ENCODE assay signal across 22 cellular contexts in the genomic region with DNA sequence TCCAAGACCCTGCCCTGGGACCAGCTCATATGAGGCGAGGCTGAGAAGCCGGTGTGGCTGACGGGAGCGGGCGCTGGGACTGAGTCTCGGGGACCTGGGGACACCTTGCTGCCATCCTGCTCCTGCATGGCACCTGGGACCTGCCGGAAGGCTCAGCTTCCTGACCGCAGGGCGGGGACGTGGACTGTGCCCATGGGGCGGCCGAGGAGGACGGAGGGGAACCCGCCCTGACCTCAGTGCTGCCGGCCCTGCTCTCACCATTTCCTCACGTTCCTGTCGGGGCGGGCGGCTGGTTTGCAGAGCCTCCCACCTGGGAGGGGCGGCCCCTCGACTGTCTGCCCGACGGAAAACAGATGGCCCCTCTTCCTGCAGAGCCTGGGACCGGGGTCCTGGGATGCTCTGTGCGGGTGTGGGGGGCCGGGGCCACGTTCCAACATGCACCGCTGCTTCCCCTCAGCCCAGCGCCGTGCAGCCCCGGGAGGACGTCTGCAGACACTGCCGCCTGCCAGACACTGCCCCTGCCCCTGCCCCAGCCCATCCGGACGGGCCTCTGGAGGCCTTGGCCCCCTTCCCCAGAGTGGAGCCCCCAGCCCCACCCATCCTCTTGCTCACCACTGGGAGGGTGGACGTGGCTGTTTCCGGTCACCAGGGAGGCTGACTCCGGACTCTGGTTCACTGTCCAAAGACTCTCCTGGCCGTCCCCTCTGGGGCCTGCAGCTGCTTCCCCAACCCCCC. TPM values are rescaled to one million over a fixed set of nuclear protein-coding genes. Genes with fewer than 3 reads are reported as not detected.
A peak's percentile ranks its signal among the peaks of the same experiment; 100 is the strongest.
DNase-seq lines count a peak whose midpoint lies in the region; ATAC-seq and TF ChIP-seq lines count a peak whose summit lies in the region.
"Had no signal": no experiment of that assay in that cellular context is flagged by ENCODE, and none has a peak within 500 bp of the region (broad histone marks: within the 10 kb centered on the region; RNA-seq: fewer than 3 reads in every experiment).

No MANE protein-coding gene starts in this region.

- DNase-seq in SK-N-SH (no peak), NT2/D1 (ENCODE audit: low read depth, low spot score) (no peak), dorsolateral prefrontal cortex (no peak), testis (no peak), NCI-H1694 (lab: John Stamatoyannopoulos, UW) (no peak)
- no peak for DNase-seq in stimulated activated effector memory CD8-positive, alpha-beta T cell treated with anti-CD3 and anti-CD28 coated beads, Interleukin-12 subunit alpha, Interleukin-12 subunit beta, amount 100 ng/mL, for 72 hours (ENCODE audit: low spot score in 2 of 2)
- DNase-seq: AML-193, COR-L47, DMS 273 treated with DMSO at 0.1 percent for 48 hours, DND-41, H7, Kasumi-1, MG63, NCI-H1048, NCI-H1436, NCI-H2081, Peyer's patch had no signal

- CTCF ChIA-PET in SK-N-SH (lab: Yijun Ruan, JAX): no interaction called here

- no peak overlapping the region for H3K9ac ChIP-seq in SK-N-SH
- H3K9ac ChIP-seq in NT2/D1 (ENCODE audit: insufficient read length, low read depth): peak overlapping the region; percentile 17

- H3K4me3 ChIP-seq in SK-N-SH (ENCODE audit: low read depth in 2 of 2, low read length in 1 of 2): no peak overlapping the region
- no peak overlapping the region for H3K4me3 ChIP-seq in NT2/D1 (ENCODE audit: insufficient read length, low read depth)
- no peak overlapping the region for H3K4me3 ChIP-seq in dorsolateral prefrontal cortex
- H3K4me3 ChIP-seq in testis: no peak overlapping the region
- H3K4me3 ChIP-seq: MG63, Peyer's patch had no signal

- TF ChIP-seq EP300 in SK-N-SH (IDR thresholded peaks at IDR 0.05; ENCODE audit: borderline replicate concordance in 1 of 2, low read depth in 1 of 2, low read length in 1 of 2): no peak

- H3F3A ChIP-seq in SK-N-SH (replicated peaks; ENCODE audit: insufficient read depth): no peaks in the 10 kb centered on the region

- H3K27ac Mint-ChIP-seq in stimulated activated effector memory CD8-positive, alpha-beta T cell treated with anti-CD3 and anti-CD28 coated beads, Interleukin-12 subunit alpha, Interleukin-12 subunit beta, amount 100 ng/mL, for 72 hours: no peak overlapping the region

- peaks cover 6% of the 10 kb centered on the region for H3K4me1 Mint-ChIP-seq in stimulated activated effector memory CD8-positive, alpha-beta T cell treated with anti-CD3 and anti-CD28 coated beads, Interleukin-12 subunit alpha, Interleukin-12 subunit beta, amount 100 ng/mL, for 72 hours

- H3K36me3 ChIP-seq in SK-N-SH (replicated peaks in 1 of 2; ENCODE audit: control insufficient read depth in 1 of 2, insufficient read depth in 2 of 2, low read length in 1 of 2) (no peaks in the 10 kb centered on the region), NT2/D1 (ENCODE audit: insufficient read depth, insufficient read length, low read length) (no peaks in the 10 kb centered on the region), testis (ENCODE audit: low read depth, missing control alignments) (no peaks in the 10 kb centered on the region)
- H3K36me3 ChIP-seq: MG63, Peyer's patch had no signal

- H3K27me3 ChIP-seq in SK-N-SH (ENCODE audit: insufficient read depth) (peaks cover 77% of the 10 kb centered on the region), NT2/D1 (ENCODE audit: insufficient read depth, insufficient read length) (peaks cover 8% of the 10 kb centered on the region), dorsolateral prefrontal cortex (no peaks in the 10 kb centered on the region), testis (no peaks in the 10 kb centered on the region)
- H3K27me3 ChIP-seq: Peyer's patch had no signal

- H3K79me2 ChIP-seq in SK-N-SH (ENCODE audit: insufficient read depth): no peaks in the 10 kb centered on the region

- no peaks in the 10 kb centered on the region for H3K9me3 ChIP-seq in SK-N-SH
- peaks cover 11% of the 10 kb centered on the region; the same call in 1 of the 2 replicates for H3K9me3 ChIP-seq in NT2/D1 (ENCODE audit: insufficient read depth, low read length)
- H3K9me3 ChIP-seq in testis: no peaks in the 10 kb centered on the region
- H3K9me3 ChIP-seq: MG63, Peyer's patch had no signal

- no peak overlapping the region for H2AFZ ChIP-seq in SK-N-SH (ENCODE audit: low read depth)

- POLR2A ChIA-PET in SK-N-SH (lab: Yijun Ruan, JAX): no interaction called here

- no peaks in the 10 kb centered on the region for H3K9me3 Mint-ChIP-seq in stimulated activated effector memory CD8-positive, alpha-beta T cell treated with anti-CD3 and anti-CD28 coated beads, Interleukin-12 subunit alpha, Interleukin-12 subunit beta, amount 100 ng/mL, for 72 hours

- no peaks in the 10 kb centered on the region for H3K9me2 ChIP-seq in SK-N-SH

- H3K4me2 ChIP-seq in SK-N-SH: no peak overlapping the region

- no peak overlapping the region for H3K4me3 Mint-ChIP-seq in stimulated activated effector memory CD8-positive, alpha-beta T cell treated with anti-CD3 and anti-CD28 coated beads, Interleukin-12 subunit alpha, Interleukin-12 subunit beta, amount 100 ng/mL, for 72 hours

- no peak for TF ChIP-seq POLR2A in testis (IDR thresholded peaks at IDR 0.05)

- TF ChIP-seq CTCF in SK-N-SH (IDR thresholded peaks at IDR 0.05) (no peak), dorsolateral prefrontal cortex (IDR thresholded peaks at IDR 0.05 in 54 of 56, conservative IDR thresholded peaks at IDR 0.05 in 2 of 56; ENCODE audit: low read depth in 1 of 56, partially characterized antibody in 56 of 56) (no peak), testis (IDR thresholded peaks at IDR 0.05) (no peak)

- H3K4me1 ChIP-seq in SK-N-SH (ENCODE audit: control insufficient read depth in 1 of 2, insufficient read depth in 2 of 2, low read depth in 1 of 2, low read length in 1 of 2) (no peaks in the 10 kb centered on the region), NT2/D1 (ENCODE audit: insufficient read depth, insufficient read length) (peaks cover 10% of the 10 kb centered on the region), testis (peaks cover 4% of the 10 kb centered on the region)
- H3K4me1 ChIP-seq: Peyer's patch had no signal

- intact Hi-C loops in dorsolateral prefrontal cortex (cut with DNase I) (no loop called here), testis (cut with DNase I; ENCODE audit: low total_unique reads) (no loop called here)

- ATAC-seq in SK-N-SH treated with all-trans-retinoic acid at 6 μM for 48 hours (peak; percentile 37), HG03135 (IDR thresholded peaks at IDR 0.05; ENCODE audit: unreplicated experiment) (no peak)
- peak; percentile 33 for ATAC-seq in stimulated activated effector memory CD8-positive, alpha-beta T cell treated with anti-CD3 and anti-CD28 coated beads, Interleukin-12 subunit alpha, Interleukin-12 subunit beta, amount 100 ng/mL, for 72 hours
- ATAC-seq: Right ventricle myocardium inferior had no signal

- 0 out of 2 replicates have a peak, but pooled peaks cover 5% of the 10 kb centered on the region for H4K20me1 ChIP-seq in SK-N-SH (ENCODE audit: insufficient read depth)

- 20% methylated on average over 1 of the region's 39 CpGs for WGBS in SK-N-SH (ENCODE audit: low lambda C conversion rate)
- 47 to 58% methylated on average over 3 to 38 of the region's 39 CpGs for WGBS in testis, 2 donors

- H3K27ac ChIP-seq in SK-N-SH (ENCODE audit: low read depth in 2 of 2, low read length in 1 of 2) (no peak overlapping the region), dorsolateral prefrontal cortex (peak overlapping the region in 57 of 59 donors; percentile 83 to 97 (median 94)), testis (no peak overlapping the region)
- H3K27ac ChIP-seq: 22Rv1, Peyer's patch had no signal

- H3K36me3 Mint-ChIP-seq in stimulated activated effector memory CD8-positive, alpha-beta T cell treated with anti-CD3 and anti-CD28 coated beads, Interleukin-12 subunit alpha, Interleukin-12 subunit beta, amount 100 ng/mL, for 72 hours: no peaks in the 10 kb centered on the region

- TF ChIP-seq RAD21 in SK-N-SH (IDR thresholded peaks at IDR 0.05; ENCODE audit: low read length): no peak

TF ChIP-seq in SK-N-SH treated with all-trans-retinoic acid at 6 μM for 48 hours, 23 proteins besides CTCF, POLR2A, EP300 and RAD21 (continues in another document):
- TF ChIP-seq CSDC2 (CRISPR knock-in tag; IDR thresholded peaks at IDR 0.05) (no peak), TOX (CRISPR knock-in tag; IDR thresholded peaks at IDR 0.05; ENCODE audit: borderline replicate concordance) (no peak), PPARA (CRISPR knock-in tag; IDR thresholded peaks at IDR 0.05; ENCODE audit: borderline replicate concordance) (no peak)

TF ChIP-seq in SK-N-SH, 30 proteins besides CTCF, POLR2A, EP300 and RAD21:
- TF ChIP-seq POLR2AphosphoS5 (IDR thresholded peaks at IDR 0.05; ENCODE audit: low read depth, low read length) (no peak), GABPA (IDR thresholded peaks at IDR 0.05; ENCODE audit: low read depth) (no peak)
- TF ChIP-seq, protein P1, sequence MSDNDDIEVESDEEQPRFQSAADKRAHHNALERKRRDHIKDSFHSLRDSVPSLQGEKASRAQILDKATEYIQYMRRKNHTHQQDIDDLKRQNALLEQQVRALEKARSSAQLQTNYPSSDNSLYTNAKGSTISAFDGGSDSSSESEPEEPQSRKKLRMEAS (IDR thresholded peaks at IDR 0.05; ENCODE audit: low read depth): no peak

RNA-seq across cellular contexts. Expression of gene SSTR5, which starts 43.9 kb away (rescaled TPM):
- not detected in 2 replicates for polyA plus RNA-seq in SK-N-SH (2012; rRNA removed)
- polyA plus RNA-seq in SK-N-SH (2012; cell fraction: cytosol; rRNA removed): 0.01 TPM in 1 of 2 replicates, not detected in the other
- polyA plus RNA-seq in SK-N-SH (2012; cell fraction: nucleus; rRNA removed): not detected in 2 replicates
- under 1 TPM in 8 of 120 experiments, not detected in 112; 0.37 to 0.67 (median 0.44) TPM for total RNA-seq in dorsolateral prefrontal cortex
- under 1 TPM in 1 of 2 donors, not detected in 1; 0.31 TPM for total RNA-seq in testis
- polyA plus RNA-seq in testis (ENCODE audit: insufficient read depth, low read depth, low replicate concordance): not detected
- total RNA-seq: G401 had no signal

RNA-seq across cellular contexts. Expression of gene SOX8, which starts 47.1 kb away (rescaled TPM):
- polyA plus RNA-seq in SK-N-SH (2012; rRNA removed): not detected in 2 replicates
- not detected in 2 replicates for polyA plus RNA-seq in SK-N-SH (2012; cell fraction: cytosol; rRNA removed)
- not detected in 2 replicates for polyA plus RNA-seq in SK-N-SH (2012; cell fraction: nucleus; rRNA removed)
- total RNA-seq in dorsolateral prefrontal cortex: 100 to 1,000 TPM in 11 of 120 experiments, 10 to 100 TPM in 109; 17.7 to 191 (median 59.0) TPM
- 10 to 100 TPM; 11.2 to 19.6 TPM for total RNA-seq in testis
- polyA plus RNA-seq in testis (ENCODE audit: insufficient read depth, low read depth, low replicate concordance): 4.3 TPM

RNA-seq across cellular contexts. Expression of gene LMF1, which starts 57.9 kb away (rescaled TPM):
- 5.7 and 8.2 TPM in 2 replicates for polyA plus RNA-seq in SK-N-SH (2012; rRNA removed)
- 3.0 and 5.1 TPM in 2 replicates for polyA plus RNA-seq in SK-N-SH (2012; cell fraction: cytosol; rRNA removed)
- polyA plus RNA-seq in SK-N-SH (2012; cell fraction: nucleus; rRNA removed): 22.6 and 22.9 TPM in 2 replicates
- 10 to 100 TPM; 26.2 to 68.7 (median 45.4) TPM for total RNA-seq in dorsolateral prefrontal cortex
- total RNA-seq in testis: 10 to 100 TPM; 66.6 to 83.4 TPM
- 12.5 TPM for polyA plus RNA-seq in testis (ENCODE audit: insufficient read depth, low read depth, low replicate concordance)

Comparison
In these comparisons a context has a peak if more than half of its experiments do, and no peak if none do; other contexts are left out.
1. H3K27ac ChIP-seq: peak in dorsolateral prefrontal cortex (57 of 59); none in SK-N-SH (0 of 2) and testis (0 of 2).